16 cellular contexts compared by ENCODE assay signal in genomic region chr14:76922599-76922998, GRCh38.
DNase-seq lines count a peak whose midpoint lies in the region; ATAC-seq, FAIRE-seq and TF ChIP-seq lines count a peak whose summit lies in the region.
"Had no signal": no experiment of that assay in that cellular context is flagged by ENCODE, and none has a peak within 500 bp of the region (broad histone marks: within the 10 kb centered on the region; RNA-seq: fewer than 3 reads in every experiment).

No MANE protein-coding gene starts in this region.

- H4K20me1 ChIP-seq in GM23338 (replicated peaks; ENCODE audit: insufficient read depth) (no peaks in the 10 kb centered on the region), H1 (replicated peaks in 1 of 2; ENCODE audit: control insufficient read depth in 1 of 2, insufficient read depth in 2 of 2, low read length in 2 of 2) (no peaks in the 10 kb centered on the region)

- H2BK5ac ChIP-seq in H1 (ENCODE audit: low read depth, low read length): peak overlapping the region; percentile 84; the same call in 1 of the 2 replicates

- TF ChIP-seq EP300 in H1 (IDR thresholded peaks at IDR 0.05; ENCODE audit: borderline replicate concordance in 1 of 2, low read depth in 2 of 2, low read length in 2 of 2): no peak

- H3K4ac ChIP-seq in H1 (replicated peaks; ENCODE audit: insufficient read length, low read depth, low read length): no peak overlapping the region

- 71 to 100% methylated on average over 4 to 11 of the region's 12 CpGs for WGBS in H1 (ENCODE audit: extremely low coverage in 1 of 2, insufficient coverage in 1 of 2, insufficient read length in 1 of 2, insufficient replicate concordance in 2 of 2, low coverage in 1 of 2, low lambda C conversion rate in 2 of 2, missing lambda C conversion rate in 1 of 2), 2 experiments
- 64% methylated on average over 11 of the region's 12 CpGs for WGBS in prostate gland

- no peak for ATAC-seq in GM23338
- ATAC-seq in GM21737 (IDR thresholded peaks at IDR 0.05; ENCODE audit: unreplicated experiment): no peak
- ATAC-seq: left cardiac atrium, pancreas had no signal

- H3K56ac ChIP-seq in H1 (replicated peaks; ENCODE audit: insufficient read length, low read depth, low read length): no peak overlapping the region

- 0 out of 2 replicates have a peak overlapping the region, but pooled peaks have one; percentile 55 for H3K27ac ChIP-seq in GM23338 (ENCODE audit: low read depth)
- no peak overlapping the region for H3K27ac ChIP-seq in H1 (ENCODE audit: low read depth, low read length)
- H3K27ac ChIP-seq in prostate gland: no peak overlapping the region
- H3K27ac ChIP-seq: colonic mucosa, pancreas had no signal

- no peak for TF ChIP-seq POLR2A in H1 (IDR thresholded peaks at IDR 0.05; ENCODE audit: control extremely low read depth in 1 of 2, low read depth in 2 of 2, low read length in 2 of 2)
- no peak for TF ChIP-seq POLR2A in prostate gland (IDR thresholded peaks at IDR 0.05)

- CTCF ChIA-PET in H1 (lab: Charles Lee; ENCODE audit: partially characterized antibody) (interaction anchor here (0.7 to 24.1 kb wide), 9 partner anchors 7 to 171 kb away, joined by 3 to 424 read pairs (median 6); no protein-coding TSS in a partner anchor), GM10248 (lab: Yijun Ruan, JAX) (interaction anchor here (0.9 to 15.7 kb wide), 5 partner anchors 10 to 173 kb away, joined by 3 to 399 read pairs (median 61); no protein-coding TSS in a partner anchor)

- peak; percentile 68 for DNase-seq in GM23338 (ENCODE audit: low spot score)
- peak; percentile 76 for DNase-seq in NCI-H2227 (lab: John Stamatoyannopoulos, UW; ENCODE audit: unreplicated experiment)
- no peak for DNase-seq in H1 (ENCODE audit: low read depth in 1 of 2, low spot score in 2 of 2)
- peak; percentile 47 for DNase-seq in occipital lobe (lab: John Stamatoyannopoulos, UW)
- no peak for DNase-seq in stimulated activated CD4-positive, alpha-beta T cell treated with anti-CD3 and anti-CD28 coated beads, Interleukin-15, amount 100 ng/mL, for 24 hours
- no peak for DNase-seq in prostate gland (ENCODE audit: low spot score)
- DNase-seq in GM10248 (ENCODE audit: extremely low spot score): no peak
- DNase-seq: activated effector memory CD4-positive, alpha-beta T cell treated with Interleukin-2 at 50 U/mL for 16 hours; colonic mucosa; left cardiac atrium; NCI-H446 treated with DMSO at 0.1 percent for 48 hours; pancreas; SHP77 treated with DMSO at 0.1 percent for 48 hours; stimulated activated CD4-positive, alpha-beta T cell treated with anti-CD3 and anti-CD28 coated beads, Interleukin-2, amount 100 ng/mL, for 48 hours; stomach had no signal

- no peaks in the 10 kb centered on the region for H3K36me3 ChIP-seq in GM23338 (ENCODE audit: insufficient read depth)
- no peaks in the 10 kb centered on the region for H3K36me3 ChIP-seq in H1 (ENCODE audit: control insufficient read depth in 2 of 4, insufficient read depth in 4 of 4, low read length in 3 of 4)
- H3K36me3 ChIP-seq in prostate gland: no peaks in the 10 kb centered on the region
- H3K36me3 ChIP-seq: colonic mucosa, pancreas, stomach had no signal

- peak overlapping the region; percentile 100 for H2BK12ac ChIP-seq in H1 (ENCODE audit: low read depth, low read length)

- H3K9me2 ChIP-seq in GM23338 (ENCODE audit: insufficient read depth): no peaks in the 10 kb centered on the region

- no peak for TF ChIP-seq RAD21 in H1 (IDR thresholded peaks at IDR 0.05 in 1 of 2, conservative IDR thresholded peaks at IDR 0.05 in 1 of 2; ENCODE audit: low read depth in 2 of 2, low read length in 2 of 2)

- no peak overlapping the region for H4K8ac ChIP-seq in H1 (ENCODE audit: extremely low read depth, insufficient read depth, low read length)

- no peaks in the 10 kb centered on the region for H3K36me3 Mint-ChIP-seq in GM23338 (ENCODE audit: low read depth)

- H2AFZ ChIP-seq in GM23338 (peak overlapping the region; percentile 38; the same call in 1 of the 2 replicates), H1 (ENCODE audit: low read length) (no peak overlapping the region)

- H3K4me1 Mint-ChIP-seq in GM23338: peaks cover 81% of the 10 kb centered on the region

- peak overlapping the region; percentile 89 for H3K18ac ChIP-seq in H1 (ENCODE audit: extremely low read depth, low read length)

- FAIRE-seq in H1 (lab: Jason Lieb, UNC): no peak
- FAIRE-seq: pancreas had no signal

- 0 out of 2 replicates have a peak overlapping the region, but pooled peaks have one; percentile 5 for H3K27ac Mint-ChIP-seq in GM23338

- H2AK5ac ChIP-seq in H1 (ENCODE audit: low read depth, low read length): peak overlapping the region; percentile 99

- no peak overlapping the region for H3K14ac ChIP-seq in H1 (ENCODE audit: insufficient read length)

- H3K23ac ChIP-seq in H1 (ENCODE audit: insufficient read length): no peak overlapping the region

- TF ChIP-seq CTCF in GM23338 (conservative IDR thresholded peaks at IDR 0.05; ENCODE audit: low read depth in 2 of 2) (no peak), H1 (IDR thresholded peaks at IDR 0.05; ENCODE audit: control extremely low read depth in 1 of 3, insufficient read depth in 1 of 3, low read depth in 1 of 3, low read length in 3 of 3) (no peak), prostate gland (IDR thresholded peaks at IDR 0.05) (no peak), GM10248 (IDR thresholded peaks at IDR 0.05; ENCODE audit: control extremely low read depth, extremely low read depth, low read depth, missing control alignments) (no peak)

- intact Hi-C loops in prostate gland (cut with DNase I): no loop called here

- H3K4me3 Mint-ChIP-seq in GM23338: no peak overlapping the region

- peaks cover 5% of the 10 kb centered on the region; the same call in 1 of the 2 replicates for H3K23me2 ChIP-seq in H1 (ENCODE audit: low read depth, low read length)

- H3K4me3 ChIP-seq in GM23338 (0 out of 2 replicates have a peak overlapping the region, but pooled peaks have one; percentile 20), H1 (ENCODE audit: extremely low read depth in 1 of 4, insufficient read depth in 2 of 4, low read depth in 3 of 4, low read length in 4 of 4) (no peak overlapping the region), prostate gland (no peak overlapping the region)
- H3K4me3 ChIP-seq: colonic mucosa, pancreas, stomach had no signal

- H2BK15ac ChIP-seq in H1 (ENCODE audit: low read length): peak overlapping the region; percentile 99

- H3K4me1 ChIP-seq in GM23338 (ENCODE audit: insufficient read depth): peaks cover 84% of the 10 kb centered on the region
- H3K4me1 ChIP-seq in H1 (replicated peaks in 1 of 4; ENCODE audit: control insufficient read depth in 3 of 4, insufficient read depth in 4 of 4, low read length in 3 of 4): peaks cover 15 to 64% (median 54%) of the 10 kb centered on the region in 4 experiments
- H3K4me1 ChIP-seq in prostate gland (replicated peaks): peaks cover 31% of the 10 kb centered on the region

- H2BK120ac ChIP-seq in H1 (replicated peaks; ENCODE audit: low read depth, low read length): peak overlapping the region; percentile 34

- H4K5ac ChIP-seq in H1 (ENCODE audit: insufficient read length, low read depth, low read length): peak overlapping the region; percentile 62

- peaks cover 37% of the 10 kb centered on the region for H3K27me3 Mint-ChIP-seq in GM23338 (ENCODE audit: insufficient read depth, low read depth, poor library complexity)

- peak overlapping the region; percentile 99 for H2BK20ac ChIP-seq in H1 (ENCODE audit: low read length)

- POLR2A ChIA-PET in H1 (lab: Charles Lee; ENCODE audit: partially characterized antibody): interaction anchor here (0.8 to 10.1 kb wide), 7 partner anchors 14 to 110 kb away, joined by 3 to 78 read pairs (median 3); partner anchors contain the start of gene IRF2BPL
- POLR2A ChIA-PET in GM10248 (lab: Yijun Ruan, JAX): no interaction called here

- no peaks in the 10 kb centered on the region; the same call in 2 of the 3 replicates for H3K9me3 Mint-ChIP-seq in GM23338

- H3K79me2 ChIP-seq in GM23338 (replicated peaks; ENCODE audit: insufficient read depth) (no peaks in the 10 kb centered on the region), H1 (ENCODE audit: control insufficient read depth in 1 of 2, insufficient read depth in 2 of 2, low read length in 2 of 2) (no peaks in the 10 kb centered on the region)

- H3K27me3 ChIP-seq in GM23338 (ENCODE audit: insufficient read depth): no peaks in the 10 kb centered on the region
- no peaks in the 10 kb centered on the region for H3K27me3 ChIP-seq in H1 (replicated peaks in 1 of 4; ENCODE audit: control insufficient read depth in 3 of 4, extremely low read depth in 1 of 4, insufficient read depth in 3 of 4, low read length in 3 of 4)
- H3K27me3 ChIP-seq in prostate gland (replicated peaks; ENCODE audit: insufficient read depth): no peaks in the 10 kb centered on the region
- H3K27me3 ChIP-seq: colonic mucosa, pancreas, stomach had no signal

- H3K79me1 ChIP-seq in H1 (ENCODE audit: low read depth, low read length): no peaks in the 10 kb centered on the region

- peak overlapping the region; percentile 67 for H3K4me2 ChIP-seq in GM23338
- H3K4me2 ChIP-seq in H1 (ENCODE audit: insufficient read depth in 1 of 2, low read depth in 2 of 2, low read length in 2 of 2): no peak overlapping the region

- peak overlapping the region; percentile 92 for H4K91ac ChIP-seq in H1 (replicated peaks; ENCODE audit: insufficient read length, low read length)

- H3K9ac ChIP-seq in H1 (replicated peaks in 1 of 4; ENCODE audit: extremely low read depth in 1 of 4, low read depth in 3 of 4, low read length in 3 of 4): no peak overlapping the region

- H3K9me3 ChIP-seq in H1 (ENCODE audit: insufficient read depth in 2 of 2, low read depth in 1 of 2, low read length in 1 of 2) (no peaks in the 10 kb centered on the region), prostate gland (no peaks in the 10 kb centered on the region)
- H3K9me3 ChIP-seq: colonic mucosa, pancreas, stomach had no signal

- peaks cover 28% of the 10 kb centered on the region for H3F3A ChIP-seq in GM23338 (replicated peaks; ENCODE audit: low read depth)

TF ChIP-seq in H1, 55 proteins besides CTCF, POLR2A, EP300 and RAD21:
- peak; percentile 69; the same call in 1 of the 2 replicates for TF ChIP-seq EGR1 (IDR thresholded peaks at IDR 0.05; ENCODE audit: borderline replicate concordance, low read depth, low read length)
- TF ChIP-seq BACH1 (IDR thresholded peaks at IDR 0.05; ENCODE audit: low read length): 0 out of 2 replicates have a peak, but pooled peaks have one; percentile 20
- TF ChIP-seq TCF12 (IDR thresholded peaks at IDR 0.05; ENCODE audit: low read depth, low read length): no peak

Comparison
In these comparisons a context has a peak if more than half of its experiments do, and no peak if none do; other contexts are left out.
1. DNase-seq: peak in GM23338 (single experiment), NCI-H2227 (single experiment) and occipital lobe (single experiment); none in H1 (0 of 2), stimulated activated CD4-positive, alpha-beta T cell treated with anti-CD3 and anti-CD28 coated beads, Interleukin-15, amount 100 ng/mL, for 24 hours (single experiment), prostate gland (single experiment) and GM10248 (single experiment).